In the genomic region with DNA sequence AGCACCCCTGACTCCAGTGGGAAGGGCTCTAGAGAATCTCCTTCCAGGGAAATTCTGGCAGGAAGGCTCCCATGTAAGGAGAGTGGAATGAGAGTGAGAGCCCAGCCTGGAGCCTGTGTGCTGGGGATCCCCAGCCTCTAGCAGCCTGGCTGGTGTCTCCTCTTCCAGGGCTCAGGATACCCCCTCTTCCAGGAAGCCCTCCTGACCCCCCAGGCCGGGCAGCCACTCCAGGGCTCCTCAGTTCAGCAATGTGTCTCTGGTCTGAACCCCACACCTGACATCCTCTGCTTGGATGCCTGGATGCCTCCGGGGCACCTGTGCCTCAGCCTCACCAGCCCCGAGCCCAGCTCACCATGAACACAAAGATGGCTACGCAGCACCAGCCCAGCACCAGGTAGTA, we compare ENCODE assay signal across 19 cellular contexts. TPM values are rescaled to one million over a fixed set of nuclear protein-coding genes. Genes with fewer than 3 reads are reported as not detected.
DNase-seq lines count a peak whose midpoint lies in the region; ATAC-seq, FAIRE-seq and TF ChIP-seq lines count a peak whose summit lies in the region.
"Had no signal": no experiment of that assay in that cellular context is flagged by ENCODE, and none has a peak within 500 bp of the region (broad histone marks: within the 10 kb centered on the region; RNA-seq: fewer than 3 reads in every experiment).

No MANE protein-coding gene starts in this region.

- no peak overlapping the region for H2BK120ac ChIP-seq in neuronal stem cell (ENCODE audit: low read depth, low read length)

- no peak overlapping the region for H3K4me3 Mint-ChIP-seq in activated CD4-positive, alpha-beta T cell treated with anti-CD3 and anti-CD28 coated beads, Interleukin-2, amount 10 ng/mL, durations not matched to agents 7 days and 5 days
- H3K4me3 Mint-ChIP-seq: CD4-positive, alpha-beta memory T cell; HFFc6 had no signal

- TF ChIP-seq POLR2A in K562 (conservative IDR thresholded peaks at IDR 0.05) = no peak

- BruUV-seq in K562 (replicated peaks; lab: Mats Ljungman, UMichigan) = no TSS peak

- H3K23ac ChIP-seq in neuronal stem cell (ENCODE audit: low read depth, low read length, poor library complexity) = peak overlapping the region; percentile 43

- peaks cover 11% of the 10 kb centered on the region for H3K36me3 Mint-ChIP-seq in activated CD4-positive, alpha-beta T cell treated with anti-CD3 and anti-CD28 coated beads, Interleukin-2, amount 10 ng/mL, durations not matched to agents 7 days and 5 days (ENCODE audit: low read depth)

- no peak for FAIRE-seq in K562 (lab: Jason Lieb, UNC)
- FAIRE-seq: G401.6, GM12892, H54 had no signal

- H3K27ac ChIP-seq in K562 (ENCODE audit: extremely low read depth, low read depth, low read length) (no peak overlapping the region), neuronal stem cell (replicated peaks; ENCODE audit: low read length) (no peak overlapping the region)
- H3K27ac ChIP-seq: 22Rv1 had no signal

- H2AFZ ChIP-seq in K562 (ENCODE audit: low read depth, low read length) (no peak overlapping the region), neuronal stem cell (ENCODE audit: low read length) (no peak overlapping the region)

- H2BK15ac ChIP-seq in neuronal stem cell (ENCODE audit: low read length) = no peak overlapping the region

- H3K4ac ChIP-seq in neuronal stem cell (ENCODE audit: low read length) = no peak overlapping the region

- H2BK12ac ChIP-seq in neuronal stem cell (ENCODE audit: low read length) = no peak overlapping the region

- no peak for TF ChIP-seq RAD21 in K562 (CRISPR knock-in tag; conservative IDR thresholded peaks at IDR 0.05 in 1 of 2, IDR thresholded peaks at IDR 0.05 in 1 of 2)

- H3K27me3 ChIP-seq in K562 (ENCODE audit: control insufficient read depth in 2 of 2, insufficient read depth in 2 of 2, low read length in 2 of 2) = no peaks in the 10 kb centered on the region
- H3K27me3 ChIP-seq in neuronal stem cell (ENCODE audit: control insufficient read depth in 3 of 3, insufficient read depth in 3 of 3, low read depth in 1 of 3, low read length in 3 of 3) = peaks cover 0 to 11% (median 0%) of the 10 kb centered on the region in 3 experiments

- H3K18ac ChIP-seq in neuronal stem cell (ENCODE audit: low read length) = no peak overlapping the region

- in situ Hi-C loops in K562 (cut with MboI) = no loop called here

- CTCF ChIA-PET in activated CD4-positive, alpha-beta T cell treated with anti-CD3 and anti-CD28 coated beads, Interleukin-2, amount 10 ng/mL, durations not matched to agents 7 days and 5 days (lab: Charles Lee) = interaction anchor here (0.7 kb wide), 1 partner anchor 41 kb away, joined by 3 read pairs; no protein-coding TSS in a partner anchor
- CTCF ChIA-PET in K562 (lab: Yijun Ruan, JAX; ENCODE audit: low intra/inter-chr PET ratio) = no interaction called here

- H3K9me3 ChIP-seq in K562 (replicated peaks; ENCODE audit: control insufficient read depth, insufficient read depth, low read depth, low read length) (no peaks in the 10 kb centered on the region), neuronal stem cell (replicated peaks in 1 of 2; ENCODE audit: control insufficient read depth in 2 of 2, insufficient read depth in 1 of 2, low read depth in 1 of 2, low read length in 2 of 2) (no peaks in the 10 kb centered on the region)
- H3K9me3 ChIP-seq: HAP-1 had no signal

- H3K4me1 ChIP-seq in K562 (replicated peaks in 1 of 2; ENCODE audit: control insufficient read depth in 2 of 2, insufficient read depth in 2 of 2, low read length in 2 of 2) = peaks cover 24 to 71% of the 10 kb centered on the region in 2 experiments
- peaks cover 0 to 15% of the 10 kb centered on the region in 2 donors for H3K4me1 ChIP-seq in neuronal stem cell (ENCODE audit: control insufficient read depth in 2 of 2, insufficient read depth in 1 of 2, low read depth in 1 of 2, low read length in 2 of 2)

- no peak overlapping the region for H3K4me3 ChIP-seq in K562
- H3K4me3 ChIP-seq in neuronal stem cell (ENCODE audit: low read length in 2 of 2) = no peak overlapping the region
- H3K4me3 ChIP-seq: HAP-1 had no signal

- peak overlapping the region; percentile 19 for H3K27ac Mint-ChIP-seq in activated CD4-positive, alpha-beta T cell treated with anti-CD3 and anti-CD28 coated beads, Interleukin-2, amount 10 ng/mL, durations not matched to agents 7 days and 5 days
- H3K27ac Mint-ChIP-seq: HFFc6 had no signal

- H3K27me3 Mint-ChIP-seq in activated CD4-positive, alpha-beta T cell treated with anti-CD3 and anti-CD28 coated beads, Interleukin-2, amount 10 ng/mL, durations not matched to agents 7 days and 5 days = no peaks in the 10 kb centered on the region
- H3K27me3 Mint-ChIP-seq: CD4-positive, alpha-beta memory T cell had no signal

- peaks cover 35% of the 10 kb centered on the region for H3K79me2 ChIP-seq in K562 (ENCODE audit: control insufficient read depth, insufficient read depth, low read length)

- intact Hi-C loops in K562 (cut with micrococcal nuclease) = no loop called here
- intact Hi-C loops in sciatic nerve (cut with DNase I) = no loop called here

- POLR2A ChIA-PET in activated CD4-positive, alpha-beta T cell treated with anti-CD3 and anti-CD28 coated beads, Interleukin-2, amount 10 ng/mL, durations not matched to agents 7 days and 5 days (lab: Charles Lee) = no interaction called here
- POLR2A ChIA-PET in K562 (lab: Yijun Ruan, JAX) = interaction anchor here (0.7 kb wide), 1 partner anchor 9 kb away, joined by 4 read pairs; no protein-coding TSS in a partner anchor

- H4K8ac ChIP-seq in neuronal stem cell (ENCODE audit: low read depth, low read length) = no peak overlapping the region

- 96% methylated on average over 4 of the region's 4 CpGs for WGBS in K562 (ENCODE audit: insufficient coverage, low coverage, missing lambda C conversion rate)
- WGBS in neuronal stem cell (ENCODE audit: extremely low coverage in 2 of 2, insufficient read length in 2 of 2, insufficient replicate concordance in 1 of 2), 2 donors = no CpG with 5 or more reads among the region's 4 CpGs

- no peak for DNase-seq in activated CD4-positive, alpha-beta T cell treated with anti-CD3 and anti-CD28 coated beads, Interleukin-2, amount 10 ng/mL, durations not matched to agents 7 days and 5 days
- no peak for DNase-seq in activated CD4-positive, alpha-beta T cell treated with anti-CD3 and anti-CD28 coated beads, Interleukin-2, amount 50 U/mL, for 4 hours
- no peak for DNase-seq in K562 (ENCODE audit: extremely low read depth in 1 of 4, low spot score in 3 of 4)
- no peak for DNase-seq in neuronal stem cell (ENCODE audit: low spot score)
- DNase-seq in A172 (ENCODE audit: low spot score) = no peak
- no peak for DNase-seq in sciatic nerve (ENCODE audit: low spot score)
- DNase-seq: C1 segment of cervical spinal cord; CD4-positive, alpha-beta memory T cell; COR-L47; DMS153; DND-41; GOT3; HFFc6 had no signal

- H3K4me1 Mint-ChIP-seq in activated CD4-positive, alpha-beta T cell treated with anti-CD3 and anti-CD28 coated beads, Interleukin-2, amount 10 ng/mL, durations not matched to agents 7 days and 5 days = peaks cover 3% of the 10 kb centered on the region

- H2AK5ac ChIP-seq in neuronal stem cell (ENCODE audit: low read depth, low read length) = no peak overlapping the region

- no peak for TF ChIP-seq EP300 in K562 (IDR thresholded peaks at IDR 0.05; ENCODE audit: low read length)

- no peaks in the 10 kb centered on the region for H3K9me3 Mint-ChIP-seq in activated CD4-positive, alpha-beta T cell treated with anti-CD3 and anti-CD28 coated beads, Interleukin-2, amount 10 ng/mL, durations not matched to agents 7 days and 5 days
- H3K9me3 Mint-ChIP-seq: HFFc6 had no signal

- H3K14ac ChIP-seq in neuronal stem cell (ENCODE audit: low read length) = no peak overlapping the region

- H3K9ac ChIP-seq in K562 (ENCODE audit: insufficient read depth in 1 of 2, low read depth in 2 of 2, low read length in 2 of 2) (peak overlapping the region in 1 of 2 experiments; percentile 58; a peak in 1 of 4 replicates), neuronal stem cell (ENCODE audit: low read depth, low read length, poor library complexity) (no peak overlapping the region)

- H3K9me1 ChIP-seq in K562 (ENCODE audit: control insufficient read depth, insufficient read depth, low read length) = peaks cover 5% of the 10 kb centered on the region

- H3K36me3 ChIP-seq in K562 (ENCODE audit: control insufficient read depth, insufficient read depth, low read length) (peaks cover 79% of the 10 kb centered on the region; the same call in 2 of the 3 replicates), neuronal stem cell (replicated peaks in 1 of 2; ENCODE audit: control insufficient read depth in 2 of 2, insufficient read depth in 2 of 2, low read length in 2 of 2) (peaks cover 15 to 23% of the 10 kb centered on the region in 2 donors)

- H3K79me1 ChIP-seq in neuronal stem cell (ENCODE audit: low read depth, low read length) = peaks cover 2% of the 10 kb centered on the region

- H2BK5ac ChIP-seq in neuronal stem cell (ENCODE audit: low read length) = no peak overlapping the region

- no peak for TF ChIP-seq CTCF in K562 (IDR thresholded peaks at IDR 0.05 in 2 of 3, conservative IDR thresholded peaks at IDR 0.05 in 1 of 3; ENCODE audit: insufficient read depth in 2 of 3, low read depth in 1 of 3, low read length in 3 of 3)

- H4K91ac ChIP-seq in neuronal stem cell (ENCODE audit: low read depth, low read length, poor library complexity) = no peak overlapping the region

- H3K4me2 ChIP-seq in K562 (ENCODE audit: insufficient read depth, low read length) = no peak overlapping the region
- no peak overlapping the region for H3K4me2 ChIP-seq in neuronal stem cell (ENCODE audit: insufficient read depth, low read length, poor library complexity, severe bottlenecking)

- ATAC-seq in K562 (no peak), sciatic nerve (no peak)

- H4K20me1 ChIP-seq in K562 (replicated peaks; ENCODE audit: control insufficient read depth, insufficient read depth, low read length) = peaks cover 5% of the 10 kb centered on the region; the same call in 1 of the 2 replicates

RNA-seq across cellular contexts. Expression of a gene that starts 3.0 kb away (rescaled TPM):
- total RNA-seq in activated CD4-positive, alpha-beta T cell treated with anti-CD3 and anti-CD28 coated beads, Interleukin-2, amount 10 ng/mL, durations not matched to agents 7 days and 5 days = not detected
- not detected in 2 replicates for total RNA-seq in K562 (2011; cell fraction: chromatin; rRNA removed; ENCODE audit: low replicate concordance)
- not detected in 2 replicates for total RNA-seq in K562 (2011; cell fraction: nucleolus; rRNA removed)
- total RNA-seq in K562 (2011; cell fraction: nucleoplasm; rRNA removed) = not detected in 2 replicates
- not detected in 2 replicates for total RNA-seq in K562 (2014; rRNA removed)
- not detected in 2 replicates for total RNA-seq in K562 (2014; rRNA removed; fragmentation: Illumina TruSeq; extraction: Trizol)
- total RNA-seq in K562 (2015; rRNA removed; fragmentation: Illumina TruSeq; extraction: Trizol) = not detected in 2 replicates
- total RNA-seq in K562 (2021) = not detected in 2 replicates
- polyA plus RNA-seq in K562 (2011; rRNA removed) = not detected in 2 replicates
- polyA plus RNA-seq in K562 (2011; cell fraction: cytosol; rRNA removed) = 0.57 TPM in 1 of 2 replicates, not detected in the other
- not detected in 2 replicates for polyA plus RNA-seq in K562 (2011; cell fraction: nucleus; rRNA removed)
- polyA plus RNA-seq in K562 (2012) = 0.29 TPM in 1 of 2 replicates, not detected in the other
- not detected in 2 replicates for polyA plus RNA-seq in K562 (2014; fragmentation: Illumina TruSeq; extraction: Trizol)
- not detected for polyA plus RNA-seq in K562 (2014; fragmentation: Nextera tagmentation; extraction: Ambion mirVana)
- polyA plus RNA-seq in K562 (2014; rRNA removed) = 3.2 TPM in 1 of 2 replicates, not detected in the other
- polyA minus RNA-seq in K562 (2011; rRNA and poly(A)+ RNA removed) = not detected in 2 replicates
- polyA minus RNA-seq in K562 (2011; cell fraction: cytosol; rRNA and poly(A)+ RNA removed) = not detected in 2 replicates
- 0.81 TPM in 1 of 2 replicates, not detected in the other for polyA minus RNA-seq in K562 (2011; cell fraction: nucleus; rRNA and poly(A)+ RNA removed)
- polyA plus RNA-seq in neuronal stem cell (2013, experiment 1 of 2) = not detected
- polyA plus RNA-seq in neuronal stem cell (2013, experiment 2 of 2) = not detected
- total RNA-seq in A172 (2014; rRNA removed; shearing (Covaris generic)) = 220 and 316 TPM in 2 replicates
- 25.8 TPM for total RNA-seq in sciatic nerve
- total RNA-seq: A673; CD4-positive, alpha-beta memory T cell; HFFc6 had no signal
- polyA plus RNA-seq: CD4-positive, alpha-beta memory T cell had no signal

RNA-seq across cellular contexts. Expression of a gene that starts 8.7 kb away (rescaled TPM):
- 10 to 100 TPM; 63.1 to 72.4 TPM for total RNA-seq in activated CD4-positive, alpha-beta T cell treated with anti-CD3 and anti-CD28 coated beads, Interleukin-2, amount 10 ng/mL, durations not matched to agents 7 days and 5 days
- total RNA-seq in K562 (2011; cell fraction: chromatin; rRNA removed; ENCODE audit: low replicate concordance) = 108 and 422 TPM in 2 replicates
- 844 and 880 TPM in 2 replicates for total RNA-seq in K562 (2011; cell fraction: nucleolus; rRNA removed)
- total RNA-seq in K562 (2011; cell fraction: nucleoplasm; rRNA removed) = 389 and 454 TPM in 2 replicates
- 397 and 458 TPM in 2 replicates for total RNA-seq in K562 (2014; rRNA removed)
- 92.4 and 102 TPM in 2 replicates for total RNA-seq in K562 (2014; rRNA removed; fragmentation: Illumina TruSeq; extraction: Trizol)
- total RNA-seq in K562 (2015; rRNA removed; fragmentation: Illumina TruSeq; extraction: Trizol) = 213 and 217 TPM in 2 replicates
- total RNA-seq in K562 (2021) = 329 and 345 TPM in 2 replicates
- 400 and 618 TPM in 2 replicates for polyA plus RNA-seq in K562 (2011; rRNA removed)
- polyA plus RNA-seq in K562 (2011; cell fraction: cytosol; rRNA removed) = 1,022 and 1,984 TPM in 2 replicates
- 645 and 781 TPM in 2 replicates for polyA plus RNA-seq in K562 (2011; cell fraction: nucleus; rRNA removed)
- 339 and 566 TPM in 2 replicates for polyA plus RNA-seq in K562 (2012)
- 323 and 490 TPM in 2 replicates for polyA plus RNA-seq in K562 (2014; fragmentation: Illumina TruSeq; extraction: Trizol)
- 10 to 100 TPM in 1 of 2 experiments, 1 to 10 TPM in 1; 8.5 to 84.7 TPM for polyA plus RNA-seq in K562 (2014; fragmentation: Nextera tagmentation; extraction: Ambion mirVana)
- 586 and 617 TPM in 2 replicates for polyA plus RNA-seq in K562 (2014; rRNA removed)
- 79.0 and 123 TPM in 2 replicates for polyA minus RNA-seq in K562 (2011; rRNA and poly(A)+ RNA removed)
- polyA minus RNA-seq in K562 (2011; cell fraction: cytosol; rRNA and poly(A)+ RNA removed) = 183 and 249 TPM in 2 replicates
- polyA minus RNA-seq in K562 (2011; cell fraction: nucleus; rRNA and poly(A)+ RNA removed) = 64.5 and 82.9 TPM in 2 replicates
- 67.9 TPM for polyA plus RNA-seq in neuronal stem cell (2013, experiment 1 of 2)
- 67.6 TPM for polyA plus RNA-seq in neuronal stem cell (2013, experiment 2 of 2)
- 98.8 and 110 TPM in 2 replicates for total RNA-seq in A172 (2014; rRNA removed; shearing (Covaris generic))
- 25.1 TPM for total RNA-seq in sciatic nerve

RNA-seq across cellular contexts. Expression of a gene that starts 12.6 kb away (rescaled TPM):
- 10 to 100 TPM; 12.6 to 14.0 TPM for total RNA-seq in activated CD4-positive, alpha-beta T cell treated with anti-CD3 and anti-CD28 coated beads, Interleukin-2, amount 10 ng/mL, durations not matched to agents 7 days and 5 days
- 0.18 and 0.90 TPM in 2 replicates for total RNA-seq in K562 (2011; cell fraction: chromatin; rRNA removed; ENCODE audit: low replicate concordance)
- 0.17 and 0.92 TPM in 2 replicates for total RNA-seq in K562 (2011; cell fraction: nucleolus; rRNA removed)
- 0.29 and 1.1 TPM in 2 replicates for total RNA-seq in K562 (2011; cell fraction: nucleoplasm; rRNA removed)
- total RNA-seq in K562 (2014; rRNA removed) (0.05 and 0.12 TPM in 2 replicates), K562 (2014; rRNA removed; fragmentation: Illumina TruSeq; extraction: Trizol) (0.06 and 0.15 TPM in 2 replicates), K562 (2015; rRNA removed; fragmentation: Illumina TruSeq; extraction: Trizol) (0.04 and 0.07 TPM in 2 replicates), K562 (2021) (0.18 and 0.31 TPM in 2 replicates), sciatic nerve (4.1 TPM)
- polyA plus RNA-seq in K562 (2011; rRNA removed) (0.07 and 0.16 TPM in 2 replicates), K562 (2014; fragmentation: Illumina TruSeq; extraction: Trizol) (0.08 and 0.42 TPM in 2 replicates), K562 (2014; fragmentation: Nextera tagmentation; extraction: Ambion mirVana) (under 1 TPM; 0.24 to 0.27 TPM), K562 (2014; rRNA removed) (0.07 and 0.08 TPM in 2 replicates)
- 0.07 and 0.25 TPM in 2 replicates for polyA plus RNA-seq in K562 (2011; cell fraction: cytosol; rRNA removed)
- 0.10 TPM in 2 replicates for polyA plus RNA-seq in K562 (2011; cell fraction: nucleus; rRNA removed)
- polyA plus RNA-seq in K562 (2012) = 0.20 and 0.47 TPM in 2 replicates
- 0.07 and 0.09 TPM in 2 replicates for polyA minus RNA-seq in K562 (2011; rRNA and poly(A)+ RNA removed)
- not detected in 2 replicates for polyA minus RNA-seq in K562 (2011; cell fraction: cytosol; rRNA and poly(A)+ RNA removed)
- under 0.01 and 0.11 TPM in 2 replicates for polyA minus RNA-seq in K562 (2011; cell fraction: nucleus; rRNA and poly(A)+ RNA removed)
- 0.49 TPM for polyA plus RNA-seq in neuronal stem cell (2013, experiment 1 of 2)
- polyA plus RNA-seq in neuronal stem cell (2013, experiment 2 of 2) = 0.43 TPM
- 0.17 and 0.57 TPM in 2 replicates for total RNA-seq in A172 (2014; rRNA removed; shearing (Covaris generic))
- total RNA-seq: A673 had no signal

RNA-seq across cellular contexts. Expression of a gene that starts 28.6 kb away (rescaled TPM):
- total RNA-seq in activated CD4-positive, alpha-beta T cell treated with anti-CD3 and anti-CD28 coated beads, Interleukin-2, amount 10 ng/mL, durations not matched to agents 7 days and 5 days = 1 to 10 TPM; 4.2 to 5.6 TPM
- total RNA-seq in K562 (2011; cell fraction: chromatin; rRNA removed; ENCODE audit: low replicate concordance) = 13.9 and 31.7 TPM in 2 replicates
- 19.7 and 20.7 TPM in 2 replicates for total RNA-seq in K562 (2011; cell fraction: nucleolus; rRNA removed)
- total RNA-seq in K562 (2011; cell fraction: nucleoplasm; rRNA removed) = 21.0 and 26.9 TPM in 2 replicates
- total RNA-seq in K562 (2014; rRNA removed) (0.37 TPM in 1 of 2 replicates, not detected in the other), K562 (2014; rRNA removed; fragmentation: Illumina TruSeq; extraction: Trizol) (0.41 and 0.58 TPM in 2 replicates), K562 (2015; rRNA removed; fragmentation: Illumina TruSeq; extraction: Trizol) (0.72 and 0.76 TPM in 2 replicates), K562 (2021) (1.8 and 2.2 TPM in 2 replicates), sciatic nerve (8.6 TPM)
- polyA plus RNA-seq in K562 (2011; rRNA removed) (0.56 and 1.0 TPM in 2 replicates), K562 (2014; fragmentation: Illumina TruSeq; extraction: Trizol) (0.15 and 0.30 TPM in 2 replicates), K562 (2014; fragmentation: Nextera tagmentation; extraction: Ambion mirVana) (under 1 TPM in 1 of 2 experiments, not detected in 1; 0.07 TPM), K562 (2014; rRNA removed) (0.97 and 1.1 TPM in 2 replicates)
- polyA plus RNA-seq in K562 (2011; cell fraction: cytosol; rRNA removed) = 0.27 and 0.46 TPM in 2 replicates
- polyA plus RNA-seq in K562 (2011; cell fraction: nucleus; rRNA removed) = 3.2 and 3.3 TPM in 2 replicates
- 0.55 and 0.90 TPM in 2 replicates for polyA plus RNA-seq in K562 (2012)
- polyA minus RNA-seq in K562 (2011; rRNA and poly(A)+ RNA removed) = 1.3 and 1.6 TPM in 2 replicates
- polyA minus RNA-seq in K562 (2011; cell fraction: cytosol; rRNA and poly(A)+ RNA removed) = 0.95 and 1.5 TPM in 2 replicates
- 3.6 and 4.6 TPM in 2 replicates for polyA minus RNA-seq in K562 (2011; cell fraction: nucleus; rRNA and poly(A)+ RNA removed)
- polyA plus RNA-seq in neuronal stem cell (2013, experiment 1 of 2) = 3.1 TPM
- polyA plus RNA-seq in neuronal stem cell (2013, experiment 2 of 2) = 3.7 TPM
- total RNA-seq in A172 (2014; rRNA removed; shearing (Covaris generic)) = 1.5 TPM in 2 replicates

RNA-seq across cellular contexts. Expression of a gene that starts 42.7 kb away (rescaled TPM):
- 1 to 10 TPM; 8.9 to 9.3 TPM for total RNA-seq in activated CD4-positive, alpha-beta T cell treated with anti-CD3 and anti-CD28 coated beads, Interleukin-2, amount 10 ng/mL, durations not matched to agents 7 days and 5 days
- total RNA-seq in K562 (2011; cell fraction: chromatin; rRNA removed; ENCODE audit: low replicate concordance) = 0.49 and 2.1 TPM in 2 replicates
- total RNA-seq in K562 (2011; cell fraction: nucleolus; rRNA removed) = 1.7 and 3.2 TPM in 2 replicates
- total RNA-seq in K562 (2011; cell fraction: nucleoplasm; rRNA removed) = 0.73 and 4.7 TPM in 2 replicates
- total RNA-seq in K562 (2014; rRNA removed) (1.0 and 3.5 TPM in 2 replicates), K562 (2014; rRNA removed; fragmentation: Illumina TruSeq; extraction: Trizol) (0.38 and 0.84 TPM in 2 replicates), K562 (2015; rRNA removed; fragmentation: Illumina TruSeq; extraction: Trizol) (0.65 and 1.4 TPM in 2 replicates), K562 (2021) (1.9 and 2.1 TPM in 2 replicates), sciatic nerve (27.7 TPM)
- polyA plus RNA-seq in K562 (2011; rRNA removed) (4.5 and 4.6 TPM in 2 replicates), K562 (2014; fragmentation: Illumina TruSeq; extraction: Trizol) (3.6 and 4.4 TPM in 2 replicates), K562 (2014; fragmentation: Nextera tagmentation; extraction: Ambion mirVana) (1 to 10 TPM; 3.4 to 4.1 TPM), K562 (2014; rRNA removed) (0.93 and 1.6 TPM in 2 replicates)
- 3.5 and 6.8 TPM in 2 replicates for polyA plus RNA-seq in K562 (2011; cell fraction: cytosol; rRNA removed)
- 3.8 and 4.9 TPM in 2 replicates for polyA plus RNA-seq in K562 (2011; cell fraction: nucleus; rRNA removed)
- polyA plus RNA-seq in K562 (2012) = 0.69 and 1.3 TPM in 2 replicates
- 1.9 and 3.0 TPM in 2 replicates for polyA minus RNA-seq in K562 (2011; rRNA and poly(A)+ RNA removed)
- polyA minus RNA-seq in K562 (2011; cell fraction: cytosol; rRNA and poly(A)+ RNA removed) = 4.6 TPM in 1 of 2 replicates, not detected in the other
- polyA minus RNA-seq in K562 (2011; cell fraction: nucleus; rRNA and poly(A)+ RNA removed) = 0.40 and 2.0 TPM in 2 replicates
- 42.1 TPM for polyA plus RNA-seq in neuronal stem cell (2013, experiment 1 of 2)
- polyA plus RNA-seq in neuronal stem cell (2013, experiment 2 of 2) = 42.3 TPM
- total RNA-seq in A172 (2014; rRNA removed; shearing (Covaris generic)) = 0.41 and 0.60 TPM in 2 replicates
- total RNA-seq: A673 had no signal

Comparison
In these comparisons a context has a peak if more than half of its experiments do, and no peak if none do; other contexts are left out.
1. RNA of a gene that starts 3.0 kb away (total RNA-seq): 220 to 316 TPM in A172 and 25.8 TPM in sciatic nerve (single experiment); not detected in activated CD4-positive, alpha-beta T cell treated with anti-CD3 and anti-CD28 coated beads, Interleukin-2, amount 10 ng/mL, durations not matched to agents 7 days and 5 days and not detected in K562; every median in the first group is over 10 times any median in the second.